In the genomic region with DNA sequence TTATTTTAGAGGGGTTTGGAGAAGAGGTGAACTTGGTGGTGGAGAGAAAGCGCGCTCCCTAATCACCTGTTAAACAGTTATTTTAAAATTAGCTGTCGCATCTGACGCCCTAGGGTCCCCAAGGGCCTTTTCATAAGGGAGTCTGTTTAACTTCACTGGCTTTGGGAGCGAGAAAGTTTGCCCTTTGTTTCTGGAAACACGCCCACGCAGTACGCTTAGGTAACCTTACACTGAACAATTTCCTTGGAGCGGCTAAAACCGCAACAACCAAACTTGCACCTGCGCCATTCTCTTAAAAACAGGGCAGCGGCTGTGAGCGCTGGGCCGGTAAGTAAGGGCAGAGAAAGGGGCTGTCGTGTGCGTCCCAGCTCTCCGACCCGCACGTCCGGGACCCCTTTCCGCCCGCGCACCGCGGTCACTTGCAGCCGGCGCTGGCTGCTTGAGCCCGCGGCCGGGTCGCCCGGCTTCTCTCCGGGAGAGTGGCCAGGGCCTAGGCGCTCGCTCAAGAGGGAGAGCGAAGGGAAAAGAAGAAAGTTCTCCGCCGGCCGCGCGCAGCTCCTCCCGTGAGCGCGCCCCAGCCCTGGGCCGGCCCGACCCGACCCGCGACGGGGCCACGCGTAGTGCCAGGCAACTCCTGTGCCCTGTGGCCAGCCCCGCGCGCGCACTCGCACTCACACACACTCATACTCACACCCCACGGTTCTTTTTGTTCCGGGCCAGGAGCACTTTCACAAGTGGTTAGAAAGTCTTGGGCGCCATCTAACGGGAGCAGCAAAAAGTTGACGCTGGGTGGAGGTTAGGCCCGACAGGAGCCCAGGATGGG, we compare ENCODE assay signal across 8 cellular contexts. TPM values are rescaled to one million over a fixed set of nuclear protein-coding genes. Genes with fewer than 3 reads are reported as not detected.
DNase-seq lines count a peak whose midpoint lies in the region; ATAC-seq and TF ChIP-seq lines count a peak whose summit lies in the region.

No MANE protein-coding gene starts in this region.

- peak overlapping the region in 1 of 2 donors; percentile 3 for H3K4me3 Mint-ChIP-seq in effector memory CD8-positive, alpha-beta T cell
- peak overlapping the region; percentile 75 to 79 for H3K4me3 Mint-ChIP-seq in stimulated activated naive CD8-positive, alpha-beta T cell treated with anti-CD3 and anti-CD28 coated beads, Interleukin-15, amount 100 ng/mL, for 72 hours

- no peaks in the 10 kb centered on the region for H3K9me2 ChIP-seq in SK-N-SH

- peak; percentile 50 to 71 for DNase-seq in NCI-H2081 (lab: John Stamatoyannopoulos, UW)
- DNase-seq in NCI-H2081 treated with DMSO at 0.1 percent for 48 hours (lab: John Stamatoyannopoulos, UW) = no peak
- DNase-seq in SK-N-SH = peak; percentile 81
- no peak for DNase-seq in effector memory CD8-positive, alpha-beta T cell
- DNase-seq in mesenchymal stem cell = peak; percentile 56
- DNase-seq in stimulated activated naive CD8-positive, alpha-beta T cell treated with anti-CD3 and anti-CD28 coated beads, Interleukin-15, amount 100 ng/mL, for 72 hours = peak; percentile 61 to 67

- H4K8ac ChIP-seq in mesenchymal stem cell (ENCODE audit: low read length) = no peak overlapping the region

- H3K23ac ChIP-seq in mesenchymal stem cell (ENCODE audit: low read length in 2 of 2) = no peak overlapping the region

- H2BK5ac ChIP-seq in mesenchymal stem cell (ENCODE audit: low read depth, low read length, poor library complexity, severe bottlenecking) = no peak overlapping the region

- no peak for TF ChIP-seq EP300 in SK-N-SH (IDR thresholded peaks at IDR 0.05; ENCODE audit: borderline replicate concordance in 1 of 2, low read depth in 1 of 2, low read length in 1 of 2)

- H3K9me3 ChIP-seq in HUES6 (ENCODE audit: control insufficient read depth, insufficient read depth, low read depth, low read length) (no peaks in the 10 kb centered on the region), SK-N-SH (no peaks in the 10 kb centered on the region), mesenchymal stem cell (ENCODE audit: control insufficient read depth, low read length) (no peaks in the 10 kb centered on the region)

- H3K36me3 Mint-ChIP-seq in effector memory CD8-positive, alpha-beta T cell (ENCODE audit: insufficient read depth) = no peaks in the 10 kb centered on the region

- H2BK15ac ChIP-seq in mesenchymal stem cell (ENCODE audit: low read depth, poor library complexity, severe bottlenecking) = no peak overlapping the region

- H3K4me1 Mint-ChIP-seq in effector memory CD8-positive, alpha-beta T cell (ENCODE audit: low read depth in 2 of 2) = peaks cover 4 to 9% of the 10 kb centered on the region in 2 donors
- peaks cover 22% of the 10 kb centered on the region for H3K4me1 Mint-ChIP-seq in stimulated activated naive CD8-positive, alpha-beta T cell treated with anti-CD3 and anti-CD28 coated beads, Interleukin-15, amount 100 ng/mL, for 72 hours

- H3K4me1 ChIP-seq in HUES6 (ENCODE audit: control insufficient read depth, insufficient read depth, low read length) (peaks cover 20% of the 10 kb centered on the region), SK-N-SH (ENCODE audit: control insufficient read depth in 1 of 2, insufficient read depth in 2 of 2, low read depth in 1 of 2, low read length in 1 of 2) (peaks cover 0 to 3% of the 10 kb centered on the region in 2 experiments; a peak in 1 of 4 replicates), mesenchymal stem cell (ENCODE audit: control insufficient read depth, insufficient read depth, low read depth, low read length) (peaks cover 14% of the 10 kb centered on the region)

- POLR2A ChIA-PET in SK-N-SH (lab: Yijun Ruan, JAX) = no interaction called here

- no peak overlapping the region for H3K14ac ChIP-seq in mesenchymal stem cell (ENCODE audit: low read length in 2 of 2)

- TF ChIP-seq RAD21 in SK-N-SH (IDR thresholded peaks at IDR 0.05; ENCODE audit: low read length) = peak; percentile 79

- no peaks in the 10 kb centered on the region for H3F3A ChIP-seq in SK-N-SH (replicated peaks; ENCODE audit: insufficient read depth)

- peak overlapping the region; percentile 77 for H3K4me3 ChIP-seq in HUES6 (ENCODE audit: low read depth, low read length)
- peak overlapping the region; percentile 53 to 64 for H3K4me3 ChIP-seq in SK-N-SH (ENCODE audit: low read depth in 2 of 2, low read length in 1 of 2)
- peak overlapping the region; percentile 76 for H3K4me3 ChIP-seq in mesenchymal stem cell (ENCODE audit: insufficient read depth in 1 of 2, low read depth in 1 of 2, low read length in 2 of 2)

- peak; percentile 66 for TF ChIP-seq CTCF in SK-N-SH (IDR thresholded peaks at IDR 0.05)

- no peak overlapping the region for H2BK12ac ChIP-seq in mesenchymal stem cell (ENCODE audit: low read length in 2 of 2)

- no peaks in the 10 kb centered on the region for H3K79me1 ChIP-seq in mesenchymal stem cell (replicated peaks; ENCODE audit: low read length, poor library complexity, severe bottlenecking)

- H3K9ac ChIP-seq in HUES6 (ENCODE audit: low read length) (peak overlapping the region; percentile 48), SK-N-SH (no peak overlapping the region), mesenchymal stem cell (ENCODE audit: low read length) (no peak overlapping the region)

- peak; percentile 88 for ATAC-seq in GM21447 (IDR thresholded peaks at IDR 0.05; ENCODE audit: unreplicated experiment)
- ATAC-seq in effector memory CD8-positive, alpha-beta T cell (replicated peaks) = peak; percentile 31
- peak; percentile 85 for ATAC-seq in stimulated activated naive CD8-positive, alpha-beta T cell treated with anti-CD3 and anti-CD28 coated beads, Interleukin-15, amount 100 ng/mL, for 72 hours

- CTCF ChIA-PET in SK-N-SH (lab: Yijun Ruan, JAX) = interaction anchor here (0.6 to 4.0 kb wide), 15 partner anchors 10 to 1711 kb away, joined by 3 to 22 read pairs (median 4); no protein-coding TSS in a partner anchor

- H2AFZ ChIP-seq in SK-N-SH (ENCODE audit: low read depth) (0 out of 2 replicates have a peak overlapping the region, but pooled peaks have one; percentile 37), mesenchymal stem cell (ENCODE audit: low read depth, low read length) (peak overlapping the region; percentile 53)

- no peak overlapping the region for H2BK120ac ChIP-seq in mesenchymal stem cell (ENCODE audit: low read depth, low read length)

- 9% methylated on average over 35 of the region's 63 CpGs for WGBS in SK-N-SH (ENCODE audit: low lambda C conversion rate)
- WGBS in mesenchymal stem cell = 3% methylated on average over 39 of the region's 63 CpGs

- no peaks in the 10 kb centered on the region for H3K36me3 ChIP-seq in HUES6 (ENCODE audit: control insufficient read depth, insufficient read depth, low read length)
- no peaks in the 10 kb centered on the region for H3K36me3 ChIP-seq in SK-N-SH (replicated peaks in 1 of 2; ENCODE audit: control insufficient read depth in 1 of 2, insufficient read depth in 2 of 2, low read length in 1 of 2)
- H3K36me3 ChIP-seq in mesenchymal stem cell (ENCODE audit: control insufficient read depth in 1 of 2, insufficient read depth in 2 of 2, low read depth in 1 of 2, low read length in 2 of 2) = no peaks in the 10 kb centered on the region

- no peak overlapping the region for H3K4ac ChIP-seq in mesenchymal stem cell (ENCODE audit: low read depth in 1 of 2, low read length in 2 of 2)

- no peak overlapping the region for H2AK5ac ChIP-seq in mesenchymal stem cell (ENCODE audit: low read length, severe bottlenecking)

- no peak overlapping the region for H3K18ac ChIP-seq in mesenchymal stem cell (ENCODE audit: low read depth in 1 of 2, low read length in 2 of 2)

- peaks cover 40 to 74% of the 10 kb centered on the region in 2 donors for H3K27me3 Mint-ChIP-seq in effector memory CD8-positive, alpha-beta T cell
- H3K27me3 Mint-ChIP-seq in stimulated activated naive CD8-positive, alpha-beta T cell treated with anti-CD3 and anti-CD28 coated beads, Interleukin-15, amount 100 ng/mL, for 72 hours = peaks cover 95% of the 10 kb centered on the region

- no peaks in the 10 kb centered on the region for H3K9me3 Mint-ChIP-seq in effector memory CD8-positive, alpha-beta T cell
- no peaks in the 10 kb centered on the region for H3K9me3 Mint-ChIP-seq in stimulated activated naive CD8-positive, alpha-beta T cell treated with anti-CD3 and anti-CD28 coated beads, Interleukin-15, amount 100 ng/mL, for 72 hours

- no peaks in the 10 kb centered on the region for H4K20me1 ChIP-seq in SK-N-SH (ENCODE audit: insufficient read depth)

- H3K27ac ChIP-seq in HUES6 (ENCODE audit: low read depth, low read length) = no peak overlapping the region
- no peak overlapping the region for H3K27ac ChIP-seq in SK-N-SH (ENCODE audit: low read depth in 2 of 2, low read length in 1 of 2)
- no peak overlapping the region for H3K27ac ChIP-seq in mesenchymal stem cell (ENCODE audit: low read length, poor library complexity, severe bottlenecking)

- H3K79me2 ChIP-seq in SK-N-SH (ENCODE audit: insufficient read depth) = no peaks in the 10 kb centered on the region

- H3K27me3 ChIP-seq in HUES6 (ENCODE audit: control insufficient read depth, insufficient read depth, low read length) (peaks cover 97% of the 10 kb centered on the region), SK-N-SH (ENCODE audit: insufficient read depth) (peaks cover 25% of the 10 kb centered on the region), mesenchymal stem cell (ENCODE audit: control insufficient read depth in 1 of 2, insufficient read depth in 1 of 2, low read length in 2 of 2) (peaks cover 78 to 83% of the 10 kb centered on the region in 2 experiments)

- H4K91ac ChIP-seq in mesenchymal stem cell (ENCODE audit: low read length) = no peak overlapping the region

- H3K27ac Mint-ChIP-seq in effector memory CD8-positive, alpha-beta T cell = no peak overlapping the region
- H3K27ac Mint-ChIP-seq in stimulated activated naive CD8-positive, alpha-beta T cell treated with anti-CD3 and anti-CD28 coated beads, Interleukin-15, amount 100 ng/mL, for 72 hours = no peak overlapping the region

- H3K4me2 ChIP-seq in SK-N-SH = peak overlapping the region; percentile 84
- peak overlapping the region; percentile 93 for H3K4me2 ChIP-seq in mesenchymal stem cell (ENCODE audit: low read length, poor library complexity, severe bottlenecking)

TF ChIP-seq in SK-N-SH, 30 proteins besides CTCF, POLR2A, EP300 and RAD21 (continues in another document):
- TF ChIP-seq SMC3 (IDR thresholded peaks at IDR 0.05; ENCODE audit: low read depth, low read length) (peak; percentile 49), CHD2 (IDR thresholded peaks at IDR 0.05; ENCODE audit: low read length, partially characterized antibody) (no peak), FOXJ3 (CRISPR knock-in tag; IDR thresholded peaks at IDR 0.05) (no peak)

RNA-seq across cellular contexts. Expression of a gene that starts 19.2 kb away (rescaled TPM):
- polyA plus RNA-seq in SK-N-SH (2012; rRNA removed) = not detected in 2 replicates
- 0.01 TPM in 1 of 2 replicates, not detected in the other for polyA plus RNA-seq in SK-N-SH (2012; cell fraction: cytosol; rRNA removed)
- not detected in 2 replicates for polyA plus RNA-seq in SK-N-SH (2012; cell fraction: nucleus; rRNA removed)
- polyA plus RNA-seq in mesenchymal stem cell (2013, experiment 1 of 2) = not detected
- polyA plus RNA-seq in mesenchymal stem cell (2013, experiment 2 of 2) = not detected

Comparison
In these comparisons a context has a peak if more than half of its experiments do, and no peak if none do; other contexts are left out.
1. DNase-seq: peak in NCI-H2081 (2 of 2), SK-N-SH (single experiment), mesenchymal stem cell (single experiment) and stimulated activated naive CD8-positive, alpha-beta T cell treated with anti-CD3 and anti-CD28 coated beads, Interleukin-15, amount 100 ng/mL, for 72 hours (2 of 2); none in NCI-H2081 treated with DMSO at 0.1 percent for 48 hours (single experiment) and effector memory CD8-positive, alpha-beta T cell (0 of 3).
2. ATAC-seq: peak in every context shown above with its lines; median percentile 88 in GM21447; 85 in stimulated activated naive CD8-positive, alpha-beta T cell treated with anti-CD3 and anti-CD28 coated beads, Interleukin-15, amount 100 ng/mL, for 72 hours; 31 in effector memory CD8-positive, alpha-beta T cell.
3. Peak in every context shown above with its lines, with median percentiles within 50 percentile points of each other: H3K4me3 ChIP-seq.